8 cellular contexts compared by ENCODE assay signal in genomic region chr5:123089971-123090640, GRCh38. TPM values are rescaled to one million over a fixed set of nuclear protein-coding genes. Genes with fewer than 3 reads are reported as not detected.
DNase-seq lines count a peak whose midpoint lies in the region; ATAC-seq and TF ChIP-seq lines count a peak whose summit lies in the region.

No MANE protein-coding gene starts in this region.

- peaks cover 7% of the 10 kb centered on the region for H3K4me1 Mint-ChIP-seq in activated CD4-positive, alpha-beta T cell treated with anti-CD3 and anti-CD28 coated beads, Interleukin-2, amount 10 ng/mL, durations not matched to agents 24 days and 14 days

- peaks cover 5% of the 10 kb centered on the region for H3K9me3 Mint-ChIP-seq in activated CD4-positive, alpha-beta T cell treated with anti-CD3 and anti-CD28 coated beads, Interleukin-2, amount 10 ng/mL, durations not matched to agents 24 days and 14 days

- no peak for TF ChIP-seq CTCF in Peyer's patch (IDR thresholded peaks at IDR 0.05)
- no peak for TF ChIP-seq CTCF in gastroesophageal sphincter (IDR thresholded peaks at IDR 0.05)

- TF ChIP-seq EP300 in gastroesophageal sphincter (IDR thresholded peaks at IDR 0.05), result no peak

- 0% methylated on average over 2 of the region's 83 CpGs; no CpG with 5 or more reads in 1 of the 2 donors for WGBS in gastroesophageal sphincter (ENCODE audit: low coverage in 1 of 2), 2 donors

- H3K36me3 Mint-ChIP-seq in activated CD4-positive, alpha-beta T cell treated with anti-CD3 and anti-CD28 coated beads, Interleukin-2, amount 10 ng/mL, durations not matched to agents 24 days and 14 days (ENCODE audit: low read depth), result peaks cover 3% of the 10 kb centered on the region

- peak; percentile 53 for DNase-seq in activated CD4-positive, alpha-beta T cell treated with anti-CD3 and anti-CD28 coated beads, Interleukin-2, amount 10 ng/mL, durations not matched to agents 24 days and 14 days
- no peak for DNase-seq in activated CD4-positive, alpha-beta T cell treated with anti-CD3 and anti-CD28 coated beads, Interleukin-2, amount 50 U/mL, for 48 hours
- DNase-seq in Peyer's patch (no peak), retina (peak; percentile 67), pons (ENCODE audit: low spot score) (no peak)
- DNase-seq in stimulated activated CD4-positive, alpha-beta T cell treated with anti-CD3 and anti-CD28 coated beads, Interleukin-2, amount 100 ng/mL, for 24 hours, result no peak

- H3K27ac Mint-ChIP-seq in activated CD4-positive, alpha-beta T cell treated with anti-CD3 and anti-CD28 coated beads, Interleukin-2, amount 10 ng/mL, durations not matched to agents 24 days and 14 days, result no peak overlapping the region

- H3K27me3 Mint-ChIP-seq in activated CD4-positive, alpha-beta T cell treated with anti-CD3 and anti-CD28 coated beads, Interleukin-2, amount 10 ng/mL, durations not matched to agents 24 days and 14 days, result peaks cover 74% of the 10 kb centered on the region

- H3K36me3 ChIP-seq in Peyer's patch (no peaks in the 10 kb centered on the region), gastroesophageal sphincter (no peaks in the 10 kb centered on the region)

- H3K27me3 ChIP-seq in Peyer's patch (peaks cover 8 to 44% of the 10 kb centered on the region in 2 donors), gastroesophageal sphincter (peaks cover 92% of the 10 kb centered on the region)

- peak; percentile 58 for ATAC-seq in gastroesophageal sphincter
- ATAC-seq in HG02610 (IDR thresholded peaks at IDR 0.05; ENCODE audit: unreplicated experiment), result no peak

- peak overlapping the region; percentile 30 to 60 (median 46) for H3K4me3 ChIP-seq in Peyer's patch
- H3K4me3 ChIP-seq in gastroesophageal sphincter, result peak overlapping the region; percentile 61 to 72

- H3K27ac ChIP-seq in Peyer's patch, result peak overlapping the region in 3 of 4 donors; percentile 25 to 48 (median 25)
- peak overlapping the region in 3 of 4 donors; percentile 0 to 67 (median 49) for H3K27ac ChIP-seq in gastroesophageal sphincter

- H3K4me3 Mint-ChIP-seq in activated CD4-positive, alpha-beta T cell treated with anti-CD3 and anti-CD28 coated beads, Interleukin-2, amount 10 ng/mL, durations not matched to agents 24 days and 14 days, result no peak overlapping the region

- intact Hi-C loops in activated CD4-positive, alpha-beta T cell treated with anti-CD3 and anti-CD28 coated beads, Interleukin-2, amount 10 ng/mL, durations not matched to agents 24 days and 14 days (cut with micrococcal nuclease), result loop anchor here (2.0 kb wide), 1 partner anchor 53 kb away; the partner anchor contains the start of gene PPIC

- H3K9me3 ChIP-seq in Peyer's patch, result no peaks in the 10 kb centered on the region
- no peaks in the 10 kb centered on the region for H3K9me3 ChIP-seq in gastroesophageal sphincter

- H3K4me1 ChIP-seq in Peyer's patch, result peaks cover 0 to 26% (median 10%) of the 10 kb centered on the region in 4 donors
- H3K4me1 ChIP-seq in gastroesophageal sphincter, result peaks cover 0 to 61% (median 14%) of the 10 kb centered on the region in 3 donors

- TF ChIP-seq POLR2A in Peyer's patch (IDR thresholded peaks at IDR 0.05) (no peak), gastroesophageal sphincter (IDR thresholded peaks at IDR 0.05) (no peak)

RNA-seq across cellular contexts. Expression of gene PRDM6, which starts 1.1 kb away (rescaled TPM):
- total RNA-seq in activated CD4-positive, alpha-beta T cell treated with anti-CD3 and anti-CD28 coated beads, Interleukin-2, amount 10 ng/mL, durations not matched to agents 24 days and 14 days, result not detected in 2 replicates
- total RNA-seq in Peyer's patch (1 to 10 TPM in 1 of 4 donors, under 1 TPM in 3; 0.27 to 8.3 (median 0.51) TPM), gastroesophageal sphincter (10 to 100 TPM in 1 of 4 donors, 1 to 10 TPM in 2, under 1 TPM in 1; 0.87 to 17.6 (median 4.4) TPM)

RNA-seq across cellular contexts. Expression of gene PPIC, which starts 53.6 kb away (rescaled TPM):
- not detected in 2 replicates for total RNA-seq in activated CD4-positive, alpha-beta T cell treated with anti-CD3 and anti-CD28 coated beads, Interleukin-2, amount 10 ng/mL, durations not matched to agents 24 days and 14 days
- 10 to 100 TPM in 3 of 4 donors, 1 to 10 TPM in 1; 5.0 to 50.1 (median 32.6) TPM for total RNA-seq in Peyer's patch
- 10 to 100 TPM; 18.2 to 50.7 (median 44.4) TPM for total RNA-seq in gastroesophageal sphincter

Comparison
In these comparisons a context has a peak if more than half of its experiments do, and no peak if none do; other contexts are left out.
1. DNase-seq: peak in activated CD4-positive, alpha-beta T cell treated with anti-CD3 and anti-CD28 coated beads, Interleukin-2, amount 10 ng/mL, durations not matched to agents 24 days and 14 days (single experiment) and retina (single experiment); none in activated CD4-positive, alpha-beta T cell treated with anti-CD3 and anti-CD28 coated beads, Interleukin-2, amount 50 U/mL, for 48 hours (0 of 2), Peyer's patch (0 of 3), pons (single experiment) and stimulated activated CD4-positive, alpha-beta T cell treated with anti-CD3 and anti-CD28 coated beads, Interleukin-2, amount 100 ng/mL, for 24 hours (0 of 2).